ENCODE assay signal across 10 cellular contexts in genomic region chr12:104643093-104643646, GRCh38.
DNase-seq lines count a peak whose midpoint lies in the region; ATAC-seq and TF ChIP-seq lines count a peak whose summit lies in the region.
"Had no signal": no experiment of that assay in that cellular context is flagged by ENCODE, and none has a peak within 500 bp of the region (broad histone marks: within the 10 kb centered on the region; RNA-seq: fewer than 3 reads in every experiment).

No MANE protein-coding gene starts in this region.

- peak in 1 of 4 donors; percentile 20 for TF ChIP-seq POLR2A in upper lobe of left lung (IDR thresholded peaks at IDR 0.05)

- POLR2A ChIA-PET in T-cell (lab: Charles Lee): no interaction called here
- POLR2A ChIA-PET in Caco-2 (lab: Charles Lee): no interaction called here

- H3K27me3 ChIP-seq in upper lobe of left lung (no peaks in the 10 kb centered on the region), BE2C (no peaks in the 10 kb centered on the region), Caco-2 (replicated peaks; ENCODE audit: control insufficient read depth, insufficient read depth, low read length) (no peaks in the 10 kb centered on the region)
- H3K27me3 ChIP-seq: suprapubic skin had no signal

- no peak for DNase-seq in activated naive CD4-positive, alpha-beta T cell treated with Interleukin-2 at 50 U/mL for 16 hours
- DNase-seq in T-cell: no peak
- no peak for DNase-seq in left ventricle myocardium superior
- DNase-seq in upper lobe of left lung: no peak
- DNase-seq in BE2C: no peak
- DNase-seq in Caco-2: no peak
- no peak for DNase-seq in mesothelial cell of epicardium (ENCODE audit: low spot score in 2 of 2, unreplicated experiment in 2 of 2)

- TF ChIP-seq CTCF in upper lobe of left lung (IDR thresholded peaks at IDR 0.05) (no peak), BE2C (IDR thresholded peaks at IDR 0.05; ENCODE audit: low read depth, low read length) (no peak), Caco-2 (IDR thresholded peaks at IDR 0.05; ENCODE audit: insufficient read depth in 1 of 2, low read depth in 1 of 2, low read length in 1 of 2, severe bottlenecking in 1 of 2, unreplicated experiment in 1 of 2) (no peak), mesothelial cell of epicardium (IDR thresholded peaks at IDR 0.05; ENCODE audit: unreplicated experiment) (no peak)

- H3K36me3 Mint-ChIP-seq in activated naive CD4-positive, alpha-beta T cell treated with anti-CD3 and anti-CD28 coated beads, Interleukin-2, amount 50 U/mL, for 24 hours: peaks cover 21% of the 10 kb centered on the region
- H3K36me3 Mint-ChIP-seq in T-cell (peaks cover 40% of the 10 kb centered on the region), Caco-2 (ENCODE audit: insufficient read depth, unreplicated experiment) (no peaks in the 10 kb centered on the region), mesothelial cell of epicardium (no peaks in the 10 kb centered on the region)

- no peaks in the 10 kb centered on the region for H3K9me3 Mint-ChIP-seq in activated naive CD4-positive, alpha-beta T cell treated with anti-CD3 and anti-CD28 coated beads, Interleukin-2, amount 50 U/mL, for 24 hours
- H3K9me3 Mint-ChIP-seq in T-cell (peaks cover 0 to 5% (median 4%) of the 10 kb centered on the region in 3 donors), Caco-2 (ENCODE audit: unreplicated experiment) (no peaks in the 10 kb centered on the region), mesothelial cell of epicardium (no peaks in the 10 kb centered on the region)

- H3K4me1 Mint-ChIP-seq in activated naive CD4-positive, alpha-beta T cell treated with anti-CD3 and anti-CD28 coated beads, Interleukin-2, amount 50 U/mL, for 24 hours: peaks cover 46% of the 10 kb centered on the region
- H3K4me1 Mint-ChIP-seq in T-cell (peaks cover 32 to 75% (median 62%) of the 10 kb centered on the region in 3 donors), Caco-2 (ENCODE audit: low read depth, unreplicated experiment) (no peaks in the 10 kb centered on the region), mesothelial cell of epicardium (no peaks in the 10 kb centered on the region)

- no TSS peak for BruUV-seq in Caco-2 (replicated peaks; lab: Mats Ljungman, UMichigan)

- CTCF ChIA-PET in T-cell (lab: Charles Lee) (no interaction called here), Caco-2 (lab: Charles Lee) (no interaction called here)

- peak overlapping the region; percentile 73 to 83 (median 76) for H3K27ac ChIP-seq in upper lobe of left lung
- H3K27ac ChIP-seq: suprapubic skin had no signal

- no peak overlapping the region for H3K4me3 Mint-ChIP-seq in activated naive CD4-positive, alpha-beta T cell treated with anti-CD3 and anti-CD28 coated beads, Interleukin-2, amount 50 U/mL, for 24 hours
- H3K4me3 Mint-ChIP-seq in T-cell (peak overlapping the region in 1 of 3 donors; percentile 2), Caco-2 (ENCODE audit: unreplicated experiment) (no peak overlapping the region), mesothelial cell of epicardium (no peak overlapping the region)

- H3K36me3 ChIP-seq in upper lobe of left lung (peaks cover 0 to 5% (median 0%) of the 10 kb centered on the region in 4 donors), BE2C (no peaks in the 10 kb centered on the region), Caco-2 (ENCODE audit: control insufficient read depth, insufficient read depth, low read length) (no peaks in the 10 kb centered on the region; the same call in 1 of the 2 replicates)
- H3K36me3 ChIP-seq: suprapubic skin had no signal

- ATAC-seq in T-cell (replicated peaks in 1 of 4): peak in 1 of 4 experiments; percentile 40
- peak; percentile 42 for ATAC-seq in left ventricle myocardium superior
- ATAC-seq in upper lobe of left lung (ENCODE audit: low FRiP score in 2 of 2): peak in 1 of 2 donors; percentile 69
- ATAC-seq: Panc1 had no signal

- TF ChIP-seq EP300 in upper lobe of left lung (IDR thresholded peaks at IDR 0.05): no peak

- WGBS in upper lobe of left lung, 2 donors: 76 to 87% methylated on average over 7 of the region's 7 CpGs

- intact Hi-C loops in left ventricle myocardium superior (cut with micrococcal nuclease) (no loop called here), Caco-2 (cut with micrococcal nuclease; ENCODE audit: unreplicated experiment) (no loop called here)

- H3K4me1 ChIP-seq in upper lobe of left lung: peaks cover 10 to 18% (median 12%) of the 10 kb centered on the region in 4 donors
- peaks cover 10% of the 10 kb centered on the region for H3K4me1 ChIP-seq in BE2C
- H3K4me1 ChIP-seq in Caco-2: no peaks in the 10 kb centered on the region
- H3K4me1 ChIP-seq: suprapubic skin had no signal

- H3K4me3 ChIP-seq in upper lobe of left lung (no peak overlapping the region), BE2C (ENCODE audit: low read depth, low read length) (no peak overlapping the region), Caco-2 (ENCODE audit: low read depth, low read length) (no peak overlapping the region)
- H3K4me3 ChIP-seq: suprapubic skin had no signal

- peak overlapping the region; percentile 41 for H3K27ac Mint-ChIP-seq in activated naive CD4-positive, alpha-beta T cell treated with anti-CD3 and anti-CD28 coated beads, Interleukin-2, amount 50 U/mL, for 24 hours
- H3K27ac Mint-ChIP-seq in T-cell (peak overlapping the region; percentile 35 to 45), Caco-2 (ENCODE audit: unreplicated experiment) (no peak overlapping the region), mesothelial cell of epicardium (no peak overlapping the region)

- H3K9me3 ChIP-seq in upper lobe of left lung: peaks cover 0 to 9% (median 0%) of the 10 kb centered on the region in 4 donors
- no peaks in the 10 kb centered on the region for H3K9me3 ChIP-seq in BE2C
- no peaks in the 10 kb centered on the region for H3K9me3 ChIP-seq in Caco-2
- H3K9me3 ChIP-seq: suprapubic skin had no signal

- no peaks in the 10 kb centered on the region for H3K27me3 Mint-ChIP-seq in activated naive CD4-positive, alpha-beta T cell treated with anti-CD3 and anti-CD28 coated beads, Interleukin-2, amount 50 U/mL, for 24 hours
- no peaks in the 10 kb centered on the region for H3K27me3 Mint-ChIP-seq in T-cell
- peaks cover 6% of the 10 kb centered on the region for H3K27me3 Mint-ChIP-seq in Caco-2 (ENCODE audit: insufficient read depth, unreplicated experiment)
- H3K27me3 Mint-ChIP-seq in mesothelial cell of epicardium (ENCODE audit: low read depth): peaks cover 28% of the 10 kb centered on the region

Comparison
In these comparisons a context has a peak if more than half of its experiments do, and no peak if none do; other contexts are left out.
1. H3K27ac Mint-ChIP-seq: peak in activated naive CD4-positive, alpha-beta T cell treated with anti-CD3 and anti-CD28 coated beads, Interleukin-2, amount 50 U/mL, for 24 hours (single experiment) and T-cell (2 of 2); none in Caco-2 (single experiment) and mesothelial cell of epicardium (single experiment).